ENCODE assay signal across 1 cellular context in genomic region chr15:63598467-63599400, GRCh38.
A peak's percentile ranks its signal among the peaks of the same experiment; 100 is the strongest.
TF ChIP-seq lines count a peak whose summit lies in the region.

No MANE protein-coding gene starts in this region.

TF ChIP-seq in HepG2, 621 proteins besides CTCF, POLR2A, EP300 and RAD21 (continued from another document and continues in another):
- TF ChIP-seq TFDP1 (CRISPR knock-in tag; IDR thresholded peaks at IDR 0.05; ENCODE audit: borderline replicate concordance) (no peak), ZNF879 (CRISPR knock-in tag; IDR thresholded peaks at IDR 0.05) (no peak), ZMAT3 (CRISPR knock-in tag; conservative IDR thresholded peaks at IDR 0.05) (no peak), GLMP (CRISPR knock-in tag; IDR thresholded peaks at IDR 0.05; ENCODE audit: borderline replicate concordance) (no peak), CREB1 (IDR thresholded peaks at IDR 0.05) (no peak), CREB1 (CRISPR knock-in tag; IDR thresholded peaks at IDR 0.05) (no peak), SALL2 (CRISPR knock-in tag; IDR thresholded peaks at IDR 0.05) (no peak), SNAI1 (CRISPR knock-in tag; IDR thresholded peaks at IDR 0.05; ENCODE audit: borderline replicate concordance) (no peak), MAX (IDR thresholded peaks at IDR 0.05) (peak; percentile 63), ZMYM2 (CRISPR knock-in tag; IDR thresholded peaks at IDR 0.05) (no peak), BRCA1 (CRISPR knock-in tag; IDR thresholded peaks at IDR 0.05) (no peak), AHR (CRISPR knock-in tag; IDR thresholded peaks at IDR 0.05) (no peak), ZNF639 (CRISPR knock-in tag; conservative IDR thresholded peaks at IDR 0.05) (no peak), EED (CRISPR knock-in tag; IDR thresholded peaks at IDR 0.05) (no peak), POGZ (CRISPR knock-in tag; IDR thresholded peaks at IDR 0.05) (no peak), ZNF260 (CRISPR knock-in tag; IDR thresholded peaks at IDR 0.05; ENCODE audit: borderline replicate concordance, low read depth) (no peak), ZFP90 (CRISPR knock-in tag; IDR thresholded peaks at IDR 0.05; ENCODE audit: borderline replicate concordance) (0 out of 2 replicates have a peak, but pooled peaks have one; percentile 24), ZNF788 (CRISPR knock-in tag; IDR thresholded peaks at IDR 0.05; ENCODE audit: borderline replicate concordance) (no peak), SAP130 (CRISPR knock-in tag; IDR thresholded peaks at IDR 0.05; ENCODE audit: low read depth) (peak; percentile 74), MAFF (IDR thresholded peaks at IDR 0.05; ENCODE audit: low read depth, low read length) (no peak), KDM1A (CRISPR knock-in tag; IDR thresholded peaks at IDR 0.05) (no peak), GABPA (IDR thresholded peaks at IDR 0.05; ENCODE audit: low read depth, low read length) (no peak), GABPA (CRISPR knock-in tag; IDR thresholded peaks at IDR 0.05; ENCODE audit: low read depth) (no peak), ZNF282 (IDR thresholded peaks at IDR 0.05; ENCODE audit: partially characterized antibody) (no peak), KLF15 (CRISPR knock-in tag; IDR thresholded peaks at IDR 0.05; ENCODE audit: borderline replicate concordance) (no peak), CERS6 (CRISPR knock-in tag; IDR thresholded peaks at IDR 0.05) (no peak), ZBTB7A (CRISPR knock-in tag; IDR thresholded peaks at IDR 0.05) (no peak), NR2F6 (IDR thresholded peaks at IDR 0.05) (no peak), NR2F6 (CRISPR knock-in tag; IDR thresholded peaks at IDR 0.05) (0 out of 2 replicates have a peak, but pooled peaks have one; percentile 16), RNF219 (CRISPR knock-in tag; IDR thresholded peaks at IDR 0.05) (no peak), USF2 (IDR thresholded peaks at IDR 0.05; ENCODE audit: low read depth, low read length) (0 out of 2 replicates have a peak, but pooled peaks have one; percentile 29), USF2 (CRISPR knock-in tag; IDR thresholded peaks at IDR 0.05; ENCODE audit: borderline replicate concordance) (no peak; the same call in 1 of the 2 replicates), ZNF572 (CRISPR knock-in tag; IDR thresholded peaks at IDR 0.05) (no peak), ZBTB14 (CRISPR knock-in tag; IDR thresholded peaks at IDR 0.05) (peak; percentile 26; the same call in 1 of the 2 replicates), ZNF569 (CRISPR knock-in tag; IDR thresholded peaks at IDR 0.05; ENCODE audit: borderline replicate concordance) (no peak), ZNF317 (CRISPR knock-in tag; IDR thresholded peaks at IDR 0.05) (0 out of 2 replicates have a peak, but pooled peaks have one; percentile 1), NCOA2 (CRISPR knock-in tag; IDR thresholded peaks at IDR 0.05) (no peak), YY1 (IDR thresholded peaks at IDR 0.05; ENCODE audit: insufficient read depth, insufficient replicate concordance, low read depth, low read length) (no peak), DR1 (CRISPR knock-in tag; IDR thresholded peaks at IDR 0.05) (no peak), RFXAP (CRISPR knock-in tag; IDR thresholded peaks at IDR 0.05; ENCODE audit: borderline replicate concordance) (no peak), TRIM22 (IDR thresholded peaks at IDR 0.05) (no peak), PATZ1 (CRISPR knock-in tag; IDR thresholded peaks at IDR 0.05) (no peak), ZNF816 (CRISPR knock-in tag; IDR thresholded peaks at IDR 0.05; ENCODE audit: borderline replicate concordance) (no peak), ADNP (CRISPR knock-in tag; IDR thresholded peaks at IDR 0.05) (no peak), CCAR2 (optimal IDR thresholded peaks at IDR 0.05; ENCODE audit: low read depth, low read length) (no peak), TBX2 (CRISPR knock-in tag; IDR thresholded peaks at IDR 0.05; ENCODE audit: borderline replicate concordance) (peak; percentile 58), ZNF781 (CRISPR knock-in tag; IDR thresholded peaks at IDR 0.05; ENCODE audit: borderline replicate concordance, not compliant biosample characterization) (no peak), TCF12 (IDR thresholded peaks at IDR 0.05) (no peak), TCF12 (CRISPR knock-in tag; IDR thresholded peaks at IDR 0.05) (no peak), HNRNPK (IDR thresholded peaks at IDR 0.05; ENCODE audit: low read depth, low read length, poor library complexity, severe bottlenecking) (no peak), BHLHE40 (IDR thresholded peaks at IDR 0.05; ENCODE audit: low read length) (0 out of 2 replicates have a peak, but pooled peaks have one; percentile 21), ZNF18 (CRISPR knock-in tag; IDR thresholded peaks at IDR 0.05; ENCODE audit: insufficient replicate concordance) (no peak), ZC3H13 (CRISPR knock-in tag; IDR thresholded peaks at IDR 0.05) (peak; percentile 67; the same call in 1 of the 2 replicates), SP140L (CRISPR knock-in tag; IDR thresholded peaks at IDR 0.05; ENCODE audit: borderline replicate concordance) (no peak), SAFB2 (CRISPR knock-in tag; IDR thresholded peaks at IDR 0.05; ENCODE audit: borderline replicate concordance, low read depth) (no peak), MXD4 (CRISPR knock-in tag; IDR thresholded peaks at IDR 0.05) (peak; percentile 70; the same call in 1 of the 2 replicates), HOXA3 (CRISPR knock-in tag; IDR thresholded peaks at IDR 0.05) (0 out of 2 replicates have a peak, but pooled peaks have one; percentile 22), ZSCAN9 (CRISPR knock-in tag; IDR thresholded peaks at IDR 0.05; ENCODE audit: borderline replicate concordance) (no peak), FOXJ3 (CRISPR knock-in tag; IDR thresholded peaks at IDR 0.05; ENCODE audit: borderline replicate concordance) (no peak)
